11 cellular contexts compared by ENCODE assay signal in genomic region chr16:53068423-53068833, GRCh38. TPM values are rescaled to one million over a fixed set of nuclear protein-coding genes. Genes with fewer than 3 reads are reported as not detected.
DNase-seq lines count a peak whose midpoint lies in the region; ATAC-seq, FAIRE-seq and TF ChIP-seq lines count a peak whose summit lies in the region.
"Had no signal": no experiment of that assay in that cellular context is flagged by ENCODE, and none has a peak within 500 bp of the region (broad histone marks: within the 10 kb centered on the region; RNA-seq: fewer than 3 reads in every experiment).

No MANE protein-coding gene starts in this region.

- peak overlapping the region; percentile 37 for H3K4me3 ChIP-seq in OCI-LY1 (ENCODE audit: low read depth, low read length, poor library complexity, severe bottlenecking)
- no peak overlapping the region for H3K4me3 ChIP-seq in SJCRH30
- H3K4me3 ChIP-seq: body of pancreas had no signal

- no peak overlapping the region for H2AFZ ChIP-seq in OCI-LY1 (ENCODE audit: low read length)

- H3K27ac ChIP-seq in OCI-LY1 (ENCODE audit: low read depth, low read length, poor library complexity, severe bottlenecking) (peak overlapping the region; percentile 91), SJCRH30 (no peak overlapping the region)
- H3K27ac ChIP-seq: body of pancreas had no signal

- peak overlapping the region; percentile 56 for H3K4me2 ChIP-seq in OCI-LY1 (ENCODE audit: low read length)

- no peaks in the 10 kb centered on the region for H4K20me1 ChIP-seq in OCI-LY1 (ENCODE audit: insufficient read depth, low read length)

- peaks cover 27% of the 10 kb centered on the region for H3K36me3 Mint-ChIP-seq in stimulated activated naive CD8-positive, alpha-beta T cell treated with anti-CD3 and anti-CD28 coated beads, Interleukin-15, Interleukin-2, amounts not matched to agents 100 ng/mL and 50 ng/mL, for 24 hours (ENCODE audit: low read depth)

- H3K9ac ChIP-seq in OCI-LY1 (ENCODE audit: low read length) = peak overlapping the region; percentile 13; the same call in 1 of the 2 replicates

- H3K27me3 ChIP-seq in OCI-LY1 (ENCODE audit: insufficient read depth, low read length) = no peaks in the 10 kb centered on the region
- H3K27me3 ChIP-seq in SJCRH30 = no peaks in the 10 kb centered on the region
- H3K27me3 ChIP-seq: body of pancreas had no signal

- H3K27ac Mint-ChIP-seq in stimulated activated naive CD8-positive, alpha-beta T cell treated with anti-CD3 and anti-CD28 coated beads, Interleukin-15, Interleukin-2, amounts not matched to agents 100 ng/mL and 50 ng/mL, for 24 hours = peak overlapping the region; percentile 9

- ATAC-seq in HG02798 (IDR thresholded peaks at IDR 0.05; ENCODE audit: poor library complexity, unreplicated experiment) = peak; percentile 61
- ATAC-seq: body of pancreas had no signal

- no peaks in the 10 kb centered on the region; the same call in 1 of the 2 replicates for H3F3A ChIP-seq in OCI-LY1 (ENCODE audit: insufficient read depth, low read length)

- H3K27me3 Mint-ChIP-seq in stimulated activated naive CD8-positive, alpha-beta T cell treated with anti-CD3 and anti-CD28 coated beads, Interleukin-15, Interleukin-2, amounts not matched to agents 100 ng/mL and 50 ng/mL, for 24 hours = no peaks in the 10 kb centered on the region

- H3K4me3 Mint-ChIP-seq in stimulated activated naive CD8-positive, alpha-beta T cell treated with anti-CD3 and anti-CD28 coated beads, Interleukin-15, Interleukin-2, amounts not matched to agents 100 ng/mL and 50 ng/mL, for 24 hours = peak overlapping the region; percentile 29

- FAIRE-seq in frontal cortex (lab: Jason Lieb, UNC) = no peak

- no peak for TF ChIP-seq CTCF in OCI-LY1 (IDR thresholded peaks at IDR 0.05; ENCODE audit: low read length)

- peaks cover 28% of the 10 kb centered on the region for H3K79me2 ChIP-seq in OCI-LY1 (ENCODE audit: insufficient read depth, low read length)

- H3K36me3 ChIP-seq in OCI-LY1 (ENCODE audit: insufficient read depth, low read length) (peaks cover 14% of the 10 kb centered on the region; the same call in 1 of the 2 replicates), SJCRH30 (peaks cover 6% of the 10 kb centered on the region; the same call in 1 of the 2 replicates)

- no peaks in the 10 kb centered on the region for H3K9me2 ChIP-seq in OCI-LY1 (ENCODE audit: low read depth, low read length)

- H3K4me1 ChIP-seq in OCI-LY1 (ENCODE audit: insufficient read depth, low read length, severe bottlenecking) (peaks cover 70% of the 10 kb centered on the region), SJCRH30 (peaks cover 10% of the 10 kb centered on the region)

- peak; percentile 54 for DNase-seq in activated CD8-positive, alpha-beta memory T cell treated with anti-CD3 and anti-CD28 coated beads, Interleukin-2, amount 50 U/mL, for 48 hours
- no peak for DNase-seq in activated CD8-positive, alpha-beta memory T cell treated with anti-CD3 and anti-CD28 coated beads for 24 hours
- DNase-seq in SJCRH30 (no peak), DMS53 (lab: John Stamatoyannopoulos, UW) (no peak), frontal cortex (ENCODE audit: low spot score in 2 of 2) (no peak)
- DNase-seq: body of pancreas, H7, hippocampal formation had no signal

- H3K9me3 ChIP-seq in OCI-LY1 (ENCODE audit: low read length) = no peaks in the 10 kb centered on the region
- H3K9me3 ChIP-seq in SJCRH30 (replicated peaks) = no peaks in the 10 kb centered on the region
- H3K9me3 ChIP-seq: body of pancreas had no signal

- H3K9me3 Mint-ChIP-seq in stimulated activated naive CD8-positive, alpha-beta T cell treated with anti-CD3 and anti-CD28 coated beads, Interleukin-15, Interleukin-2, amounts not matched to agents 100 ng/mL and 50 ng/mL, for 24 hours = peaks cover 4% of the 10 kb centered on the region

- peaks cover 81% of the 10 kb centered on the region for H3K4me1 Mint-ChIP-seq in stimulated activated naive CD8-positive, alpha-beta T cell treated with anti-CD3 and anti-CD28 coated beads, Interleukin-15, Interleukin-2, amounts not matched to agents 100 ng/mL and 50 ng/mL, for 24 hours (ENCODE audit: low read depth)

RNA-seq across cellular contexts. Expression of gene CHD9, which starts 13.6 kb away (rescaled TPM):
- 44.7 and 62.3 TPM in 2 replicates for total RNA-seq in SJCRH30 (2014; rRNA removed; shearing (Covaris generic))
- total RNA-seq in frontal cortex = 167 TPM

RNA-seq across cellular contexts. Expression of gene CHD9NB, which starts 15.7 kb away (rescaled TPM):
- not detected in 2 replicates for total RNA-seq in SJCRH30 (2014; rRNA removed; shearing (Covaris generic))
- 0.41 TPM for total RNA-seq in frontal cortex
